Comparison of ENCODE assay signal across 11 cellular contexts in genomic region chr1:185499986-185500626, GRCh38.
A peak's percentile ranks its signal among the peaks of the same experiment; 100 is the strongest.
DNase-seq lines count a peak whose midpoint lies in the region; ATAC-seq and TF ChIP-seq lines count a peak whose summit lies in the region.
"Had no signal": no experiment of that assay in that cellular context is flagged by ENCODE, and none has a peak within 500 bp of the region (broad histone marks: within the 10 kb centered on the region; RNA-seq: fewer than 3 reads in every experiment).

No MANE protein-coding gene starts in this region.

- TF ChIP-seq CTCF in chondrocyte (IDR thresholded peaks at IDR 0.05) (no peak), GM13977 (IDR thresholded peaks at IDR 0.05; ENCODE audit: extremely low read depth, insufficient read depth, missing control alignments) (no peak), BE2C (IDR thresholded peaks at IDR 0.05; ENCODE audit: low read depth, low read length) (no peak)

- H3K4me1 Mint-ChIP-seq in activated CD4-positive, alpha-beta T cell treated with anti-CD3 and anti-CD28 coated beads for 36 hours, result peaks cover 13% of the 10 kb centered on the region
- H3K4me1 Mint-ChIP-seq in activated CD4-positive, alpha-beta T cell treated with anti-CD3 and anti-CD28 coated beads, Interleukin-2, amount 10 ng/mL, durations not matched to agents 7 days and 5 days, result peaks cover 5% of the 10 kb centered on the region
- H3K4me1 Mint-ChIP-seq in chondrocyte (ENCODE audit: low read depth), result peaks cover 21% of the 10 kb centered on the region

- H3K36me3 Mint-ChIP-seq in activated CD4-positive, alpha-beta T cell treated with anti-CD3 and anti-CD28 coated beads for 36 hours (ENCODE audit: low read depth), result no peaks in the 10 kb centered on the region
- no peaks in the 10 kb centered on the region for H3K36me3 Mint-ChIP-seq in activated CD4-positive, alpha-beta T cell treated with anti-CD3 and anti-CD28 coated beads, Interleukin-2, amount 10 ng/mL, durations not matched to agents 7 days and 5 days (ENCODE audit: low read depth)
- H3K36me3 Mint-ChIP-seq in chondrocyte (ENCODE audit: low read depth), result no peaks in the 10 kb centered on the region

- no peak overlapping the region for H3K27ac Mint-ChIP-seq in activated CD4-positive, alpha-beta T cell treated with anti-CD3 and anti-CD28 coated beads for 36 hours
- H3K27ac Mint-ChIP-seq in activated CD4-positive, alpha-beta T cell treated with anti-CD3 and anti-CD28 coated beads, Interleukin-2, amount 10 ng/mL, durations not matched to agents 7 days and 5 days, result no peak overlapping the region
- peak overlapping the region; percentile 58 for H3K27ac Mint-ChIP-seq in chondrocyte (ENCODE audit: unreplicated experiment)

- ATAC-seq in activated CD4-positive, alpha-beta T cell treated with anti-CD3 and anti-CD28 coated beads for 36 hours, result peak; percentile 92

- no peaks in the 10 kb centered on the region for H3K36me3 ChIP-seq in BE2C
- H3K36me3 ChIP-seq: colonic mucosa had no signal

- no peaks in the 10 kb centered on the region for H3K9me3 Mint-ChIP-seq in activated CD4-positive, alpha-beta T cell treated with anti-CD3 and anti-CD28 coated beads for 36 hours (ENCODE audit: low read depth)
- H3K9me3 Mint-ChIP-seq in activated CD4-positive, alpha-beta T cell treated with anti-CD3 and anti-CD28 coated beads, Interleukin-2, amount 10 ng/mL, durations not matched to agents 7 days and 5 days, result peaks cover 3% of the 10 kb centered on the region
- no peaks in the 10 kb centered on the region for H3K9me3 Mint-ChIP-seq in chondrocyte (ENCODE audit: low read depth)

- intact Hi-C loops in activated CD4-positive, alpha-beta T cell treated with anti-CD3 and anti-CD28 coated beads for 36 hours (cut with DNase I, micrococcal nuclease), result loop anchor here in 1 of 2 experiments (5.0 kb wide), 1 partner anchor 67 kb away; no protein-coding TSS in a partner anchor

- in situ Hi-C loops in GM13977 (cut with MboI; ENCODE audit: low pct_unique_long_range_greater_than_20kb, low sequenced_read_pairs, unreplicated experiment), result no loop called here

- peak; percentile 21 for DNase-seq in activated CD4-positive, alpha-beta T cell treated with anti-CD3 and anti-CD28 coated beads for 36 hours
- DNase-seq in activated CD4-positive, alpha-beta T cell treated with anti-CD3 and anti-CD28 coated beads, Interleukin-2, amount 10 ng/mL, durations not matched to agents 7 days and 5 days, result no peak
- peak; percentile 8 for DNase-seq in LoVo (ENCODE audit: low spot score)
- no peak for DNase-seq in chondrocyte (ENCODE audit: low spot score)
- DNase-seq in renal cortical epithelial cell (ENCODE audit: low read depth), result peak; percentile 94
- DNase-seq in DMS79 treated with DMSO at 0.1 percent for 48 hours (lab: John Stamatoyannopoulos, UW), result no peak
- no peak for DNase-seq in GM13977 (ENCODE audit: low spot score)
- no peak for DNase-seq in BE2C
- DNase-seq: AML-193, colonic mucosa, NCI-H1417 had no signal

- H3K27me3 Mint-ChIP-seq in activated CD4-positive, alpha-beta T cell treated with anti-CD3 and anti-CD28 coated beads for 36 hours, result peaks cover 1% of the 10 kb centered on the region
- H3K27me3 Mint-ChIP-seq in activated CD4-positive, alpha-beta T cell treated with anti-CD3 and anti-CD28 coated beads, Interleukin-2, amount 10 ng/mL, durations not matched to agents 7 days and 5 days, result no peaks in the 10 kb centered on the region
- H3K27me3 Mint-ChIP-seq in chondrocyte (ENCODE audit: low read depth), result no peaks in the 10 kb centered on the region

- H3K9me3 ChIP-seq in BE2C, result no peaks in the 10 kb centered on the region
- H3K9me3 ChIP-seq: colonic mucosa had no signal

- POLR2A ChIA-PET in activated CD4-positive, alpha-beta T cell treated with anti-CD3 and anti-CD28 coated beads for 36 hours (lab: Charles Lee), result interaction anchor here (0.6 kb wide), 1 partner anchor 455 kb away, joined by 3 read pairs; the partner anchor contains the start of gene RNF2
- POLR2A ChIA-PET in activated CD4-positive, alpha-beta T cell treated with anti-CD3 and anti-CD28 coated beads, Interleukin-2, amount 10 ng/mL, durations not matched to agents 7 days and 5 days (lab: Charles Lee), result no interaction called here

- H3K4me3 Mint-ChIP-seq in activated CD4-positive, alpha-beta T cell treated with anti-CD3 and anti-CD28 coated beads for 36 hours, result no peak overlapping the region
- no peak overlapping the region for H3K4me3 Mint-ChIP-seq in activated CD4-positive, alpha-beta T cell treated with anti-CD3 and anti-CD28 coated beads, Interleukin-2, amount 10 ng/mL, durations not matched to agents 7 days and 5 days
- H3K4me3 Mint-ChIP-seq in chondrocyte (ENCODE audit: unreplicated experiment), result no peak overlapping the region

- CTCF ChIA-PET in activated CD4-positive, alpha-beta T cell treated with anti-CD3 and anti-CD28 coated beads for 36 hours (lab: Charles Lee), result interaction anchor here (0.7 to 1.4 kb wide), 3 partner anchors 94 to 182 kb away, joined by 3 read pairs; no protein-coding TSS in a partner anchor
- CTCF ChIA-PET in activated CD4-positive, alpha-beta T cell treated with anti-CD3 and anti-CD28 coated beads, Interleukin-2, amount 10 ng/mL, durations not matched to agents 7 days and 5 days (lab: Charles Lee), result no interaction called here

- H3K27me3 ChIP-seq in BE2C, result no peaks in the 10 kb centered on the region
- H3K27me3 ChIP-seq: colonic mucosa had no signal

- no peak overlapping the region for H3K4me3 ChIP-seq in BE2C (ENCODE audit: low read depth, low read length)
- H3K4me3 ChIP-seq: colonic mucosa had no signal

- no peaks in the 10 kb centered on the region for H3K4me1 ChIP-seq in BE2C
- H3K4me1 ChIP-seq: colonic mucosa had no signal

Comparison
In these comparisons a context has a peak if more than half of its experiments do, and no peak if none do; other contexts are left out.
1. DNase-seq: peak in activated CD4-positive, alpha-beta T cell treated with anti-CD3 and anti-CD28 coated beads for 36 hours (single experiment), LoVo (single experiment) and renal cortical epithelial cell (single experiment); none in activated CD4-positive, alpha-beta T cell treated with anti-CD3 and anti-CD28 coated beads, Interleukin-2, amount 10 ng/mL, durations not matched to agents 7 days and 5 days (single experiment), chondrocyte (single experiment), DMS79 treated with DMSO at 0.1 percent for 48 hours (single experiment), GM13977 (single experiment) and BE2C (single experiment).